1 cellular context compared by ENCODE assay signal in the genomic region with DNA sequence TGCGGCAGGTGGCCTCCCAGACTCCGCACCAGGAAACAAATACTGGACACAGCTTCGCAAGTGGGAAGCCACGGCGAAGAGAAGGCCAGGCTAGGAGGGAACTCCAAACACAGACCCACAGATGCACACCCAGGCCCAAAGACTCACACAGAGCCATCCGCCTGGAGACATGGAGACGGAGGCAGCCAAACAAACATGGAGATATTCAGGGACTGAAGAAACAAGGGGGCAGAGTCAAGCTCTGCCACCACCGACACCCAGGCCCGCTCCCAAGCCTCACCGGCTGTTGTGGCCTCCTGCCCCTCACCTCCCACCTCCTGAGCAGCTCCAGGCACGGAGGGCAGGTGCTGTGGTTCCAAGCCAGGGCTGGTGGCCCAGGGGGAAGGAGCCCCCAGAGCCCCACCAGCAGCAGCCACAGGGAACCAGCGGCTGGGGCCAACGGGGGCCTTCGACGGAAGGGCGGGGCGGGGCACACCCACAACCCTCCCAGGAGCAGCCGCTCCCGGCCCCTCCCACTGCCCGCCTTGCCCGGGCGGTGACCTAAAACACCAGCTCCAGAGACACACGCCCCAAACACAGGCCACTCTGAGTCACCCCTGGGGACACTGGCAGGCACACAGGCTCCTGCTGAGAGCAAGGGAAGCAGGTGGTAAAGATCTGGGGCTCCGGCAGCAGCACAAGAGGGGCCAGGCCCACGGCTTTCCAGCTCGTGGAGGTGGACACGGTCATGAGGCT.
TF ChIP-seq lines count a peak whose summit lies in the region.

No MANE protein-coding gene starts in this region.

TF ChIP-seq in K562, 482 proteins besides CTCF, POLR2A, EP300 and RAD21 (continued from another document and continues in another):
- TF ChIP-seq ARID4B (CRISPR knock-in tag; IDR thresholded peaks at IDR 0.05) (no peak), TFAP4 (CRISPR knock-in tag; IDR thresholded peaks at IDR 0.05; ENCODE audit: borderline replicate concordance) (peak; percentile 75), ZFP30 (CRISPR knock-in tag; IDR thresholded peaks at IDR 0.05; ENCODE audit: borderline replicate concordance) (no peak), SREBF2 (CRISPR knock-in tag; IDR thresholded peaks at IDR 0.05) (no peak), ZNF668 (CRISPR knock-in tag; IDR thresholded peaks at IDR 0.05) (no peak), CREB5 (CRISPR knock-in tag; IDR thresholded peaks at IDR 0.05) (no peak), U2AF2 (optimal IDR thresholded peaks at IDR 0.05; ENCODE audit: low read depth, low read length) (no peak), STAG1 (CRISPR knock-in tag; IDR thresholded peaks at IDR 0.05; ENCODE audit: borderline replicate concordance) (no peak), ILK (tag; IDR thresholded peaks at IDR 0.05; ENCODE audit: borderline replicate concordance, low read depth) (no peak), SMC3 (conservative IDR thresholded peaks at IDR 0.05; ENCODE audit: insufficient read depth, low read depth, low read length) (no peak), NFYB (IDR thresholded peaks at IDR 0.05; ENCODE audit: extremely low read depth, insufficient read length) (no peak), CSDE1 (IDR thresholded peaks at IDR 0.05) (no peak), HNRNPL (IDR thresholded peaks at IDR 0.05; ENCODE audit: low read depth, low read length) (peak; percentile 93), HSF4 (CRISPR knock-in tag; IDR thresholded peaks at IDR 0.05; ENCODE audit: borderline replicate concordance) (no peak), ZNF77 (CRISPR knock-in tag; IDR thresholded peaks at IDR 0.05) (no peak), FUS (optimal IDR thresholded peaks at IDR 0.05; ENCODE audit: low read depth, low read length) (no peak), E2F4 (CRISPR knock-in tag; IDR thresholded peaks at IDR 0.05; ENCODE audit: low read depth) (no peak), ELF2 (CRISPR knock-in tag; IDR thresholded peaks at IDR 0.05) (no peak), PYGO2 (tag; IDR thresholded peaks at IDR 0.05) (no peak), HMBOX1 (IDR thresholded peaks at IDR 0.05) (no peak), ZNF444 (CRISPR knock-in tag; IDR thresholded peaks at IDR 0.05) (no peak), SP2 (IDR thresholded peaks at IDR 0.05; ENCODE audit: extremely low read depth, low read depth, low read length, poor library complexity, severe bottlenecking) (no peak), ZNF395 (CRISPR knock-in tag; IDR thresholded peaks at IDR 0.05) (no peak), ZNF644 (tag; IDR thresholded peaks at IDR 0.05; ENCODE audit: low read depth) (no peak), ZNF551 (CRISPR knock-in tag; IDR thresholded peaks at IDR 0.05) (no peak), CHD2 (IDR thresholded peaks at IDR 0.05; ENCODE audit: low read depth, low read length) (no peak), ZSCAN29 (IDR thresholded peaks at IDR 0.05) (no peak), SAFB (IDR thresholded peaks at IDR 0.05; ENCODE audit: borderline replicate concordance, low read depth, low read length) (no peak), MIER1 (IDR thresholded peaks at IDR 0.05; ENCODE audit: low read depth) (no peak), SFPQ (IDR thresholded peaks at IDR 0.05; ENCODE audit: low read depth, low read length) (no peak), TEAD4 (IDR thresholded peaks at IDR 0.05; ENCODE audit: low read length) (no peak), TEAD4 (CRISPR knock-in tag; IDR thresholded peaks at IDR 0.05; ENCODE audit: borderline replicate concordance) (no peak)
- TF ChIP-seq, protein P1, sequence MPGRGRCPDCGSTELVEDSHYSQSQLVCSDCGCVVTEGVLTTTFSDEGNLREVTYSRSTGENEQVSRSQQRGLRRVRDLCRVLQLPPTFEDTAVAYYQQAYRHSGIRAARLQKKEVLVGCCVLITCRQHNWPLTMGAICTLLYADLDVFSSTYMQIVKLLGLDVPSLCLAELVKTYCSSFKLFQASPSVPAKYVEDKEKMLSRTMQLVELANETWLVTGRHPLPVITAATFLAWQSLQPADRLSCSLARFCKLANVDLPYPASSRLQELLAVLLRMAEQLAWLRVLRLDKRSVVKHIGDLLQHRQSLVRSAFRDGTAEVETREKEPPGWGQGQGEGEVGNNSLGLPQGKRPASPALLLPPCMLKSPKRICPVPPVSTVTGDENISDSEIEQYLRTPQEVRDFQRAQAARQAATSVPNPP (IDR thresholded peaks at IDR 0.05; ENCODE audit: borderline replicate concordance, insufficient read depth, insufficient read length), result no peak
- TF ChIP-seq, protein P2, sequence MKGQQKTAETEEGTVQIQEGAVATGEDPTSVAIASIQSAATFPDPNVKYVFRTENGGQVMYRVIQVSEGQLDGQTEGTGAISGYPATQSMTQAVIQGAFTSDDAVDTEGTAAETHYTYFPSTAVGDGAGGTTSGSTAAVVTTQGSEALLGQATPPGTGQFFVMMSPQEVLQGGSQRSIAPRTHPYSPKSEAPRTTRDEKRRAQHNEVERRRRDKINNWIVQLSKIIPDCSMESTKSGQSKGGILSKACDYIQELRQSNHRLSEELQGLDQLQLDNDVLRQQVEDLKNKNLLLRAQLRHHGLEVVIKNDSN (CRISPR knock-in tag; IDR thresholded peaks at IDR 0.05), result no peak
- TF ChIP-seq, protein P3, sequence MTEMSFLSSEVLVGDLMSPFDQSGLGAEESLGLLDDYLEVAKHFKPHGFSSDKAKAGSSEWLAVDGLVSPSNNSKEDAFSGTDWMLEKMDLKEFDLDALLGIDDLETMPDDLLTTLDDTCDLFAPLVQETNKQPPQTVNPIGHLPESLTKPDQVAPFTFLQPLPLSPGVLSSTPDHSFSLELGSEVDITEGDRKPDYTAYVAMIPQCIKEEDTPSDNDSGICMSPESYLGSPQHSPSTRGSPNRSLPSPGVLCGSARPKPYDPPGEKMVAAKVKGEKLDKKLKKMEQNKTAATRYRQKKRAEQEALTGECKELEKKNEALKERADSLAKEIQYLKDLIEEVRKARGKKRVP (CRISPR knock-in tag; IDR thresholded peaks at IDR 0.05), result no peak
- TF ChIP-seq, protein P4, sequence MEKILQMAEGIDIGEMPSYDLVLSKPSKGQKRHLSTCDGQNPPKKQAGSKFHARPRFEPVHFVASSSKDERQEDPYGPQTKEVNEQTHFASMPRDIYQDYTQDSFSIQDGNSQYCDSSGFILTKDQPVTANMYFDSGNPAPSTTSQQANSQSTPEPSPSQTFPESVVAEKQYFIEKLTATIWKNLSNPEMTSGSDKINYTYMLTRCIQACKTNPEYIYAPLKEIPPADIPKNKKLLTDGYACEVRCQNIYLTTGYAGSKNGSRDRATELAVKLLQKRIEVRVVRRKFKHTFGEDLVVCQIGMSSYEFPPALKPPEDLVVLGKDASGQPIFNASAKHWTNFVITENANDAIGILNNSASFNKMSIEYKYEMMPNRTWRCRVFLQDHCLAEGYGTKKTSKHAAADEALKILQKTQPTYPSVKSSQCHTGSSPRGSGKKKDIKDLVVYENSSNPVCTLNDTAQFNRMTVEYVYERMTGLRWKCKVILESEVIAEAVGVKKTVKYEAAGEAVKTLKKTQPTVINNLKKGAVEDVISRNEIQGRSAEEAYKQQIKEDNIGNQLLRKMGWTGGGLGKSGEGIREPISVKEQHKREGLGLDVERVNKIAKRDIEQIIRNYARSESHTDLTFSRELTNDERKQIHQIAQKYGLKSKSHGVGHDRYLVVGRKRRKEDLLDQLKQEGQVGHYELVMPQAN (IDR thresholded peaks at IDR 0.05; ENCODE audit: borderline replicate concordance), result no peak
- TF ChIP-seq, protein P5, sequence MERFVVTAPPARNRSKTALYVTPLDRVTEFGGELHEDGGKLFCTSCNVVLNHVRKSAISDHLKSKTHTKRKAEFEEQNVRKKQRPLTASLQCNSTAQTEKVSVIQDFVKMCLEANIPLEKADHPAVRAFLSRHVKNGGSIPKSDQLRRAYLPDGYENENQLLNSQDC (CRISPR knock-in tag; IDR thresholded peaks at IDR 0.05), result no peak
